ENCODE assay signal across 8 cellular contexts in the genomic region with DNA sequence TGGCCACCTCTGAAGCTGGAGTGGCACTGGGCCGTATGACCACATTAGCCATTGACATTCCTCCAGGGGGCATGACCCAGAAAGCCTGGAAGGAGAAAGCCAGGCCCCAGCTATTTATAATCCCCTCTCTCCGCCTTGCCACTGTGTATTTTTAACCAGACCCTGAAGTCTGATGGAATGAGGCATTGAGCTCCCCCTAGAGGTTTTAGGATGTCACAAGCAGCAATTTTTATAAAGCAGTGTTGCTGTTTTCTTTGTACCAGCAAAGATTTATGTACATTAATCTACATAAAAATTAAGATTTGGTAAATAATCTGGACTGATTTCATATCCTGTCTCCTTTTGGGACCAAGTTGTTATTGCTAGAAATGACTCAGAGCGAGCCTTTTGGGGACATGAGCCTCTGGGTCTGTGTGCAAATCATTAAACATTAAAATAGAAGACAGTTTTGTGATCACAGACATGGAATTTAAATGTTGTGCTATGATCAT.
DNase-seq lines count a peak whose midpoint lies in the region; ATAC-seq and TF ChIP-seq lines count a peak whose summit lies in the region.

No MANE protein-coding gene starts in this region.

- H3K4me3 Mint-ChIP-seq in CD4-positive, CD25-positive, alpha-beta regulatory T cell = no peak overlapping the region
- peak overlapping the region in 1 of 4 donors; percentile 11 for H3K4me3 Mint-ChIP-seq in IgD-negative memory B cell

- H3K27ac ChIP-seq in CD4-positive, CD25-positive, alpha-beta regulatory T cell (ENCODE audit: insufficient read depth, low read length, poor library complexity, severe bottlenecking) = no peak overlapping the region
- peak overlapping the region; percentile 20 for H3K27ac ChIP-seq in upper lobe of right lung

- peaks cover 0 to 2% (median 0%) of the 10 kb centered on the region in 7 donors for H3K9me3 Mint-ChIP-seq in CD4-positive, CD25-positive, alpha-beta regulatory T cell
- no peaks in the 10 kb centered on the region for H3K9me3 Mint-ChIP-seq in IgD-negative memory B cell

- no peak for ATAC-seq in CD4-positive, CD25-positive, alpha-beta regulatory T cell (ENCODE audit: low read depth in 2 of 2)
- peak; percentile 45 for ATAC-seq in GM19397 (IDR thresholded peaks at IDR 0.05; ENCODE audit: unreplicated experiment)
- peak; percentile 91 for ATAC-seq in left lobe of liver
- ATAC-seq in upper lobe of right lung = peak; percentile 91

- H3K4me3 ChIP-seq in CD4-positive, CD25-positive, alpha-beta regulatory T cell (ENCODE audit: low read depth, low read length) = no peak overlapping the region
- H3K4me3 ChIP-seq in upper lobe of right lung = no peak overlapping the region

- peaks cover 0 to 2% (median under 1%) of the 10 kb centered on the region in 4 donors for H3K4me1 Mint-ChIP-seq in CD4-positive, CD25-positive, alpha-beta regulatory T cell
- H3K4me1 Mint-ChIP-seq in IgD-negative memory B cell = peaks cover 37 to 40% (median 37%) of the 10 kb centered on the region in 3 donors

- H3K36me3 Mint-ChIP-seq in CD4-positive, CD25-positive, alpha-beta regulatory T cell = no peaks in the 10 kb centered on the region
- H3K36me3 Mint-ChIP-seq in IgD-negative memory B cell = no peaks in the 10 kb centered on the region

- H3K36me3 ChIP-seq in CD4-positive, CD25-positive, alpha-beta regulatory T cell (ENCODE audit: control insufficient read depth, insufficient read depth, low read length) = no peaks in the 10 kb centered on the region
- H3K36me3 ChIP-seq in upper lobe of right lung = peaks cover 16% of the 10 kb centered on the region

- peaks cover 32% of the 10 kb centered on the region for H3K27me3 Mint-ChIP-seq in CD4-positive, CD25-positive, alpha-beta regulatory T cell
- H3K27me3 Mint-ChIP-seq in IgD-negative memory B cell = no peaks in the 10 kb centered on the region

- H3K27me3 ChIP-seq in CD4-positive, CD25-positive, alpha-beta regulatory T cell (ENCODE audit: control insufficient read depth, insufficient read depth, low read length) = peaks cover 15% of the 10 kb centered on the region
- H3K27me3 ChIP-seq in upper lobe of right lung = no peaks in the 10 kb centered on the region

- no peak overlapping the region for H3K27ac Mint-ChIP-seq in CD4-positive, CD25-positive, alpha-beta regulatory T cell
- H3K27ac Mint-ChIP-seq in IgD-negative memory B cell = peak overlapping the region in 2 of 3 donors; percentile 13 to 59

- DNase-seq in CD4-positive, CD25-positive, alpha-beta regulatory T cell = peak in 2 of 3 donors; percentile 11 to 50
- DNase-seq in NOMO-1 treated with DMSO at 0.1 percent for 48 hours (lab: John Stamatoyannopoulos, UW; ENCODE audit: unreplicated experiment) (peak; percentile 86), cerebellar nuclear complex (lab: John Stamatoyannopoulos, UW) (peak; percentile 54 to 80), left lobe of liver (ENCODE audit: low spot score) (no peak), upper lobe of right lung (no peak)
- DNase-seq in activated CD4-positive, alpha-beta T cell treated with anti-CD3 and anti-CD28 coated beads, Interleukin-2, amount 50 U/mL, for 1 hour = no peak

- no peaks in the 10 kb centered on the region for H3K4me1 ChIP-seq in CD4-positive, CD25-positive, alpha-beta regulatory T cell (ENCODE audit: control insufficient read depth, insufficient read depth, low read length, poor library complexity, severe bottlenecking)
- peaks cover 32% of the 10 kb centered on the region for H3K4me1 ChIP-seq in upper lobe of right lung

- intact Hi-C loops in upper lobe of right lung (cut with DNase I) = no loop called here

- TF ChIP-seq CTCF in upper lobe of right lung (IDR thresholded peaks at IDR 0.05) = peak; percentile 81

- no peaks in the 10 kb centered on the region for H3K9me3 ChIP-seq in CD4-positive, CD25-positive, alpha-beta regulatory T cell (ENCODE audit: control insufficient read depth in 2 of 2, low read length in 2 of 2)
- no peaks in the 10 kb centered on the region for H3K9me3 ChIP-seq in upper lobe of right lung

Comparison
In these comparisons a context has a peak if more than half of its experiments do, and no peak if none do; other contexts are left out.
1. ATAC-seq: peak in GM19397 (single experiment), left lobe of liver (single experiment) and upper lobe of right lung (single experiment); none in CD4-positive, CD25-positive, alpha-beta regulatory T cell (0 of 2).
2. DNase-seq: peak in CD4-positive, CD25-positive, alpha-beta regulatory T cell (2 of 3), NOMO-1 treated with DMSO at 0.1 percent for 48 hours (single experiment) and cerebellar nuclear complex (2 of 2); none in left lobe of liver (single experiment), upper lobe of right lung (single experiment) and activated CD4-positive, alpha-beta T cell treated with anti-CD3 and anti-CD28 coated beads, Interleukin-2, amount 50 U/mL, for 1 hour (single experiment).
3. H3K27ac Mint-ChIP-seq: peak in IgD-negative memory B cell (2 of 3); none in CD4-positive, CD25-positive, alpha-beta regulatory T cell (0 of 3).